ENCODE assay signal across 8 cellular contexts in the genomic region with DNA sequence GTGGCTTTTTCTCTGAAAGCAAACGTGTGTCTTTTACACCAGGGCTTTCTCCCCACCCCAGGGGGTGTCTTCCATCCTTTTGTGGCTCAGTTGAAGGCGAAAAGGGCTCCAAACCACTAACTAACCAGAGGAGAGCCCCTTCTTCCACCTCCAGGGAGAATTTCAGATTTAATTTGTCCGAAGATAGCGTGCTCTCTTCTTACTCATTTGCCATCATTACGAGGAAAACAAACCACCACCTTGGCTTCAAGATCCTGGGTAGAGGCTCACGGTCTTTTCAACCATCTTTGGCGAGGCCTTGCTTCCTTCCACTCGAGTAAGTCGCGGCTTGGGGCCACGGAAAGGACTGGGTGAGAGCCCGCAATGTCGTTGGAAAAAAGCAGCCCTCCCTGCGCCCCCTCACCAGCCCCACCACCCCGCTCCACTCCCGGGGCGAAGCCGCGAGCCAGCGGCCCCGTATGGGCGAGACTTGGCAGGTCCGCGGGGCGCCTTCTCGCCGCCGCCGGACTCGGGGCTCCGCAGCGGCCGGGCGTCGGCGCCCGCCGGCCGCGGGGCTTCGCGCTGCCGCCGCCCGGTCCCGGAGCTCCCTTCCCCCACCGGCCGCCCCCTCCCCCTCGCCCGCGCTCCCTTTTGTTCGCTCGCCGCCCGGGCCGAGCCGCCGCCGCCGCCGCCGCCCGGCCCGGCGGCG. TPM values are rescaled to one million over a fixed set of nuclear protein-coding genes. Genes with fewer than 3 reads are reported as not detected.
DNase-seq lines count a peak whose midpoint lies in the region; ATAC-seq, FAIRE-seq and TF ChIP-seq lines count a peak whose summit lies in the region.

No MANE protein-coding gene starts in this region.

- no peak for TF ChIP-seq POLR2A in HepG2 (IDR thresholded peaks at IDR 0.05; ENCODE audit: insufficient read depth in 1 of 2, low read depth in 2 of 2, low read length in 2 of 2)
- TF ChIP-seq POLR2A in gastroesophageal sphincter (IDR thresholded peaks at IDR 0.05): no peak

- BruUV-seq in HepG2 (replicated peaks; lab: Mats Ljungman, UMichigan): no TSS peak

- H3K9me3 ChIP-seq in liver (ENCODE audit: control insufficient read depth in 4 of 4, low read length in 3 of 4) (no peaks in the 10 kb centered on the region), HepG2 (ENCODE audit: low read length) (no peaks in the 10 kb centered on the region), gastroesophageal sphincter (no peaks in the 10 kb centered on the region), osteoblast (ENCODE audit: low read depth, low read length) (no peaks in the 10 kb centered on the region)

- TF ChIP-seq EP300 in HepG2 (IDR thresholded peaks at IDR 0.05; ENCODE audit: low read depth in 2 of 2, low read length in 2 of 2) (no peak), HepG2 (CRISPR knock-in tag; IDR thresholded peaks at IDR 0.05; ENCODE audit: borderline replicate concordance) (no peak), gastroesophageal sphincter (IDR thresholded peaks at IDR 0.05) (no peak)

- CTCF ChIA-PET in HepG2 (lab: Yijun Ruan, JAX; ENCODE audit: low intra/inter-chr PET ratio, low total read pairs): no interaction called here

- H3K4me2 ChIP-seq in HepG2 (ENCODE audit: low read depth, low read length): no peak overlapping the region
- peak overlapping the region; percentile 86 for H3K4me2 ChIP-seq in osteoblast (ENCODE audit: insufficient read depth, low read length)

- TF ChIP-seq CTCF in liver (IDR thresholded peaks at IDR 0.05; ENCODE audit: low read depth, low read length, missing input control) (no peak), HepG2 (CRISPR knock-in tag; IDR thresholded peaks at IDR 0.05) (no peak), gastroesophageal sphincter (IDR thresholded peaks at IDR 0.05) (no peak), osteoblast (IDR thresholded peaks at IDR 0.05; ENCODE audit: extremely low read depth, low read depth, low read length) (no peak)

- no peaks in the 10 kb centered on the region for H3K9me3 Mint-ChIP-seq in activated T-helper 1 cell treated with anti-CD3 and anti-CD28 coated beads, Interleukin-12 subunit alpha, Interleukin-12 subunit beta, Interleukin-2, Interleukin-4 antibody, amounts not matched to agents 30 ng/mL and 10 ng/mL and 1 ng/mL, durations not matched to agents 14 hours and 24 hours and 36 hours

- FAIRE-seq in HepG2 (lab: Jason Lieb, UNC): no peak

- H4K20me1 ChIP-seq in HepG2 (ENCODE audit: insufficient read depth, low read length) (no peaks in the 10 kb centered on the region), osteoblast (ENCODE audit: insufficient read depth, low read length) (no peaks in the 10 kb centered on the region)

- H3K36me3 Mint-ChIP-seq in activated T-helper 1 cell treated with anti-CD3 and anti-CD28 coated beads, Interleukin-12 subunit alpha, Interleukin-12 subunit beta, Interleukin-2, Interleukin-4 antibody, amounts not matched to agents 30 ng/mL and 10 ng/mL and 1 ng/mL, durations not matched to agents 14 hours and 24 hours and 36 hours (ENCODE audit: low read depth): no peaks in the 10 kb centered on the region

- peak overlapping the region; percentile 26 to 36 for H3K9ac ChIP-seq in liver (ENCODE audit: low read depth in 1 of 2, low read length in 2 of 2)
- no peak overlapping the region for H3K9ac ChIP-seq in HepG2 (ENCODE audit: insufficient read depth, low read depth, low read length)

- H3K4me3 Mint-ChIP-seq in activated T-helper 1 cell treated with anti-CD3 and anti-CD28 coated beads, Interleukin-12 subunit alpha, Interleukin-12 subunit beta, Interleukin-2, Interleukin-4 antibody, amounts not matched to agents 30 ng/mL and 10 ng/mL and 1 ng/mL, durations not matched to agents 14 hours and 24 hours and 36 hours: peak overlapping the region; percentile 55

- TF ChIP-seq RAD21 in liver (IDR thresholded peaks at IDR 0.05): no peak
- no peak for TF ChIP-seq RAD21 in HepG2 (CRISPR knock-in tag; IDR thresholded peaks at IDR 0.05)

- ATAC-seq in HepG2 (no peak), gastroesophageal sphincter (peak; percentile 9)

- H3K4me3 ChIP-seq in liver (ENCODE audit: low read depth in 1 of 3, low read length in 3 of 3) (peak overlapping the region; percentile 10 to 64 (median 42)), HepG2 (replicated peaks in 1 of 3; ENCODE audit: insufficient read depth in 1 of 3, low read depth in 2 of 3, low read length in 3 of 3) (no peak overlapping the region), gastroesophageal sphincter (peak overlapping the region; percentile 47 to 73), osteoblast (ENCODE audit: insufficient read depth, low read length) (peak overlapping the region; percentile 71)

- peaks cover 72% of the 10 kb centered on the region for H3K27me3 Mint-ChIP-seq in activated T-helper 1 cell treated with anti-CD3 and anti-CD28 coated beads, Interleukin-12 subunit alpha, Interleukin-12 subunit beta, Interleukin-2, Interleukin-4 antibody, amounts not matched to agents 30 ng/mL and 10 ng/mL and 1 ng/mL, durations not matched to agents 14 hours and 24 hours and 36 hours (ENCODE audit: insufficient read depth)

- POLR2A ChIA-PET in HepG2 (lab: Yijun Ruan, JAX): no interaction called here

- H3K4me1 ChIP-seq in liver (ENCODE audit: control insufficient read depth in 4 of 4, insufficient read depth in 4 of 4, low read length in 3 of 4): peaks cover 0 to 11% (median 4%) of the 10 kb centered on the region in 4 donors
- no peaks in the 10 kb centered on the region for H3K4me1 ChIP-seq in HepG2 (ENCODE audit: insufficient read depth, low read length)
- H3K4me1 ChIP-seq in gastroesophageal sphincter: peaks cover 0 to 93% (median 26%) of the 10 kb centered on the region in 3 donors
- peaks cover 50% of the 10 kb centered on the region for H3K4me1 ChIP-seq in osteoblast (ENCODE audit: insufficient read depth, low read length)

- no peaks in the 10 kb centered on the region for H3K27me3 ChIP-seq in liver (ENCODE audit: control insufficient read depth in 4 of 4, insufficient read depth in 4 of 4, low read length in 3 of 4)
- H3K27me3 ChIP-seq in HepG2 (ENCODE audit: control insufficient read depth in 1 of 2, insufficient read depth in 2 of 2, low read length in 2 of 2): peaks cover 0 to 16% of the 10 kb centered on the region in 2 experiments; a peak in 2 of 5 replicates
- no peaks in the 10 kb centered on the region for H3K27me3 ChIP-seq in gastroesophageal sphincter
- no peaks in the 10 kb centered on the region for H3K27me3 ChIP-seq in osteoblast (ENCODE audit: insufficient read depth, low read length)

- H3K27ac Mint-ChIP-seq in activated T-helper 1 cell treated with anti-CD3 and anti-CD28 coated beads, Interleukin-12 subunit alpha, Interleukin-12 subunit beta, Interleukin-2, Interleukin-4 antibody, amounts not matched to agents 30 ng/mL and 10 ng/mL and 1 ng/mL, durations not matched to agents 14 hours and 24 hours and 36 hours: no peak overlapping the region

- in situ Hi-C loops in HepG2 (cut with HindIII; ENCODE audit: extremely low pct_ligation_motif_present, low pct_unique_long_range_greater_than_20kb): no loop called here

- DNase-seq in HepG2 (ENCODE audit: low spot score): no peak
- DNase-seq in LoVo (ENCODE audit: low spot score): peak; percentile 35
- DNase-seq in activated T-helper 1 cell treated with anti-CD3 and anti-CD28 coated beads, Interleukin-12 subunit alpha, Interleukin-12 subunit beta, Interleukin-2, Interleukin-4 antibody, amounts not matched to agents 30 ng/mL and 10 ng/mL and 1 ng/mL, durations not matched to agents 14 hours and 24 hours and 36 hours (ENCODE audit: low spot score): no peak
- DNase-seq in osteoblast (ENCODE audit: insufficient read length, low spot score, missing footprints): peak; percentile 91
- DNase-seq in ureter (ENCODE audit: low spot score): no peak
- DNase-seq in HPDE6-E6E7 (ENCODE audit: extremely low spot score): no peak

- no peak overlapping the region for H2AFZ ChIP-seq in HepG2 (ENCODE audit: low read length)
- peak overlapping the region; percentile 62 for H2AFZ ChIP-seq in osteoblast (ENCODE audit: low read length)

- intact Hi-C loops in HepG2 (cut with micrococcal nuclease; ENCODE audit: unreplicated experiment): no loop called here
- intact Hi-C loops in activated T-helper 1 cell treated with anti-CD3 and anti-CD28 coated beads, Interleukin-12 subunit alpha, Interleukin-12 subunit beta, Interleukin-2, Interleukin-4 antibody, amounts not matched to agents 30 ng/mL and 10 ng/mL and 1 ng/mL, durations not matched to agents 14 hours and 24 hours and 36 hours (cut with micrococcal nuclease): no loop called here

- H3K36me3 ChIP-seq in liver (ENCODE audit: control insufficient read depth in 4 of 4, insufficient read depth in 3 of 4, low read depth in 1 of 4, low read length in 3 of 4) (no peaks in the 10 kb centered on the region), HepG2 (replicated peaks in 1 of 2; ENCODE audit: control insufficient read depth in 1 of 2, insufficient read depth in 2 of 2, low read length in 2 of 2) (no peaks in the 10 kb centered on the region), gastroesophageal sphincter (peaks cover 0 to 10% of the 10 kb centered on the region in 2 donors), osteoblast (ENCODE audit: insufficient read depth, low read length) (peaks cover 14% of the 10 kb centered on the region)

- 8% methylated on average over 66 of the region's 66 CpGs for WGBS in liver
- WGBS in HepG2 (ENCODE audit: low lambda C conversion rate): 82% methylated on average over 49 of the region's 66 CpGs
- 13 to 20% methylated on average over 3 to 8 of the region's 66 CpGs for WGBS in gastroesophageal sphincter (ENCODE audit: low coverage in 1 of 2), 2 donors

- H3K4me1 Mint-ChIP-seq in activated T-helper 1 cell treated with anti-CD3 and anti-CD28 coated beads, Interleukin-12 subunit alpha, Interleukin-12 subunit beta, Interleukin-2, Interleukin-4 antibody, amounts not matched to agents 30 ng/mL and 10 ng/mL and 1 ng/mL, durations not matched to agents 14 hours and 24 hours and 36 hours (ENCODE audit: low read depth): no peaks in the 10 kb centered on the region

- no peaks in the 10 kb centered on the region for H3K79me2 ChIP-seq in HepG2 (ENCODE audit: insufficient read depth, low read length)
- peaks cover 57% of the 10 kb centered on the region for H3K79me2 ChIP-seq in osteoblast (ENCODE audit: insufficient read depth, low read length)

- H3K27ac ChIP-seq in liver (ENCODE audit: low read depth in 1 of 2, low read length in 2 of 2) (peak overlapping the region; percentile 28 to 70), HepG2 (ENCODE audit: extremely low read length, insufficient read depth, low read length) (no peak overlapping the region), gastroesophageal sphincter (peak overlapping the region; percentile 94 to 98 (median 94)), osteoblast (ENCODE audit: low read depth, low read length) (peak overlapping the region; percentile 85)

RNA-seq across cellular contexts. Expression of gene ZNF532, which starts 1.7 kb away (rescaled TPM):
- total RNA-seq in liver (1 to 10 TPM; 3.5 to 5.6 TPM), HepG2 (2016; rRNA removed; fragmentation: Illumina TruSeq; extraction: Trizol) (not detected in 2 replicates), gastroesophageal sphincter (100 to 1,000 TPM in 2 of 4 donors, 10 to 100 TPM in 2; 48.3 to 128 (median 96.2) TPM), osteoblast (49.6 and 51.6 TPM in 2 replicates), ureter (114 TPM)
- polyA plus RNA-seq in liver (1 to 10 TPM in 1 of 2 donors, under 1 TPM in 1; 0.68 to 1.6 TPM), HepG2 (2011; rRNA removed) (not detected in 2 replicates)
- total RNA-seq in HepG2 (2016; cell fraction: cytosol; rRNA removed; fragmentation: Illumina TruSeq; extraction: Trizol; ENCODE audit: low read depth): not detected in 2 replicates
- total RNA-seq in HepG2 (2016; cell fraction: insoluble cytoplasmic fraction; rRNA removed; fragmentation: Illumina TruSeq; extraction: Trizol): not detected in 2 replicates
- total RNA-seq in HepG2 (2016; cell fraction: membrane; rRNA removed; fragmentation: Illumina TruSeq; extraction: Trizol): not detected in 2 replicates
- total RNA-seq in HepG2 (2016; cell fraction: nucleus; rRNA removed; fragmentation: Illumina TruSeq; extraction: Trizol): not detected in 2 replicates
- 0.04 TPM in 1 of 2 replicates, not detected in the other for polyA plus RNA-seq in HepG2 (2011; cell fraction: cytosol; rRNA removed)
- polyA plus RNA-seq in HepG2 (2011; cell fraction: nucleus; rRNA removed): not detected in 2 replicates
- not detected in 2 replicates for polyA plus RNA-seq in HepG2 (2012)
- polyA plus RNA-seq in HepG2 (2016; cell fraction: cytosol; fragmentation: Illumina TruSeq; extraction: Trizol; ENCODE audit: low read depth): not detected in 2 replicates
- not detected in 2 replicates for polyA plus RNA-seq in HepG2 (2016; cell fraction: insoluble cytoplasmic fraction; fragmentation: Illumina TruSeq; extraction: Trizol; ENCODE audit: low read depth)
- not detected in 2 replicates for polyA plus RNA-seq in HepG2 (2016; cell fraction: membrane; fragmentation: Illumina TruSeq; extraction: Trizol; ENCODE audit: low read depth)
- not detected in 2 replicates for polyA plus RNA-seq in HepG2 (2016; cell fraction: nucleus; fragmentation: Illumina TruSeq; extraction: Trizol; ENCODE audit: insufficient read depth, low read depth)
- polyA minus RNA-seq in HepG2 (2011; rRNA and poly(A)+ RNA removed; ENCODE audit: low replicate concordance): 62.5 TPM in 1 of 2 replicates, not detected in the other
- polyA minus RNA-seq in HepG2 (2011; cell fraction: cytosol; rRNA and poly(A)+ RNA removed): 1.1 TPM in 1 of 2 replicates, not detected in the other
- not detected in 2 replicates for polyA minus RNA-seq in HepG2 (2011; cell fraction: nucleus; rRNA and poly(A)+ RNA removed)
- total RNA-seq in activated T-helper 1 cell treated with anti-CD3 and anti-CD28 coated beads, Interleukin-12 subunit alpha, Interleukin-12 subunit beta, Interleukin-2, Interleukin-4 antibody, amounts not matched to agents 30 ng/mL and 10 ng/mL and 1 ng/mL, durations not matched to agents 14 hours and 24 hours and 36 hours: 0.71 and 1.5 TPM in 2 replicates

Comparison
In these comparisons a context has a peak if more than half of its experiments do, and no peak if none do; other contexts are left out.
1. H3K4me3 ChIP-seq: peak in liver (3 of 3), gastroesophageal sphincter (2 of 2) and osteoblast (single experiment); none in HepG2 (0 of 3).
2. DNase-seq: peak in LoVo (single experiment) and osteoblast (single experiment); none in HepG2 (single experiment), activated T-helper 1 cell treated with anti-CD3 and anti-CD28 coated beads, Interleukin-12 subunit alpha, Interleukin-12 subunit beta, Interleukin-2, Interleukin-4 antibody, amounts not matched to agents 30 ng/mL and 10 ng/mL and 1 ng/mL, durations not matched to agents 14 hours and 24 hours and 36 hours (single experiment), ureter (single experiment) and HPDE6-E6E7 (single experiment).